Comparison of ENCODE assay signal across 9 cellular contexts in genomic region chr14:93045211-93045674, GRCh38.
DNase-seq lines count a peak whose midpoint lies in the region; ATAC-seq, FAIRE-seq and TF ChIP-seq lines count a peak whose summit lies in the region.
"Had no signal": no experiment of that assay in that cellular context is flagged by ENCODE, and none has a peak within 500 bp of the region (broad histone marks: within the 10 kb centered on the region; RNA-seq: fewer than 3 reads in every experiment).

No MANE protein-coding gene starts in this region.

- H3K4me1 ChIP-seq in prostate gland (replicated peaks) = peaks cover 26% of the 10 kb centered on the region

- no peaks in the 10 kb centered on the region for H3K9me3 ChIP-seq in prostate gland

- no peak for TF ChIP-seq POLR2A in prostate gland (IDR thresholded peaks at IDR 0.05)

- ATAC-seq in GM19463 (IDR thresholded peaks at IDR 0.05; ENCODE audit: unreplicated experiment) (peak; percentile 6), GM21576 (IDR thresholded peaks at IDR 0.05; ENCODE audit: unreplicated experiment) (no peak)

- no peaks in the 10 kb centered on the region for H3K27me3 ChIP-seq in prostate gland (replicated peaks; ENCODE audit: insufficient read depth)

- no peak overlapping the region for H3K4me3 ChIP-seq in prostate gland

- WGBS in prostate gland = 85% methylated on average over 9 of the region's 9 CpGs

- no peak for TF ChIP-seq CTCF in prostate gland (IDR thresholded peaks at IDR 0.05)

- no peaks in the 10 kb centered on the region for H3K36me3 ChIP-seq in prostate gland

- intact Hi-C loops in prostate gland (cut with DNase I) = loop anchor here (5.0 kb wide), 1 partner anchor 83 kb away; no protein-coding TSS in a partner anchor

- H3K27ac ChIP-seq in epithelial cell of prostate (peak overlapping the region; percentile 100), prostate gland (peak overlapping the region; percentile 19 to 70)

- DNase-seq in NCI-H226 = peak; percentile 15
- no peak for DNase-seq in epithelial cell of prostate (ENCODE audit: low read depth, low spot score)
- no peak for DNase-seq in prostate gland (ENCODE audit: low spot score)
- no peak for DNase-seq in NCI-H2196 treated with DMSO at 0.1 percent for 48 hours (lab: John Stamatoyannopoulos, UW; ENCODE audit: unreplicated experiment)
- DNase-seq in effector CD8-positive, alpha-beta T cell (lab: John Stamatoyannopoulos, UW) = no peak
- DNase-seq in urothelium cell line (ENCODE audit: low spot score) = no peak
- DNase-seq: activated CD4-positive, alpha-beta T cell treated with anti-CD3 and anti-CD28 coated beads, Interleukin-2, amount 50 U/mL, for 1 hour had no signal

- FAIRE-seq in urothelium cell line (lab: Jason Lieb, UNC) = no peak
